ENCODE assay signal across 10 cellular contexts in genomic region chr1:113860891-113861290, GRCh38. TPM values are rescaled to one million over a fixed set of nuclear protein-coding genes. Genes with fewer than 3 reads are reported as not detected.
DNase-seq lines count a peak whose midpoint lies in the region; ATAC-seq, FAIRE-seq and TF ChIP-seq lines count a peak whose summit lies in the region.
"Had no signal": no experiment of that assay in that cellular context is flagged by ENCODE, and none has a peak within 500 bp of the region (broad histone marks: within the 10 kb centered on the region; RNA-seq: fewer than 3 reads in every experiment).

No MANE protein-coding gene starts in this region.

- H3K9me3 ChIP-seq in PC-9 (ENCODE audit: insufficient read depth, low read depth) (no peaks in the 10 kb centered on the region), osteoblast (ENCODE audit: low read depth, low read length) (no peaks in the 10 kb centered on the region), pancreas (no peaks in the 10 kb centered on the region)

- FAIRE-seq in pancreas (lab: Jason Lieb, UNC), result no peak

- H3K4me2 ChIP-seq in PC-9 (no peak overlapping the region), osteoblast (ENCODE audit: insufficient read depth, low read length) (peak overlapping the region; percentile 73)

- H3K36me3 ChIP-seq in PC-9 (ENCODE audit: low read depth) (no peaks in the 10 kb centered on the region), osteoblast (ENCODE audit: insufficient read depth, low read length) (no peaks in the 10 kb centered on the region), pancreas (no peaks in the 10 kb centered on the region)

- H4K20me1 ChIP-seq in PC-9 (ENCODE audit: insufficient read depth) (no peaks in the 10 kb centered on the region), osteoblast (ENCODE audit: insufficient read depth, low read length) (no peaks in the 10 kb centered on the region)

- no peak overlapping the region for H3K27ac ChIP-seq in PC-9
- peak overlapping the region; percentile 92 for H3K27ac ChIP-seq in osteoblast (ENCODE audit: low read depth, low read length)
- no peak overlapping the region for H3K27ac ChIP-seq in pancreas

- no peak for TF ChIP-seq CTCF in PC-9 (conservative IDR thresholded peaks at IDR 0.05)
- TF ChIP-seq CTCF in osteoblast (IDR thresholded peaks at IDR 0.05; ENCODE audit: extremely low read depth, low read depth, low read length), result no peak
- TF ChIP-seq CTCF in pancreas (IDR thresholded peaks at IDR 0.05), result no peak

- CTCF ChIA-PET in PC-9 (lab: Charles Lee), result interaction anchor here (0.6 kb wide), 1 partner anchor 794 kb away, joined by 3 read pairs; no protein-coding TSS in a partner anchor

- intact Hi-C loops in PC-9 (cut with micrococcal nuclease; ENCODE audit: unreplicated experiment) (no loop called here), pancreas (cut with DNase I) (no loop called here)

- H3K4me1 ChIP-seq in PC-9 (replicated peaks; ENCODE audit: insufficient read depth) (no peaks in the 10 kb centered on the region), osteoblast (ENCODE audit: insufficient read depth, low read length) (peaks cover 21% of the 10 kb centered on the region), pancreas (no peaks in the 10 kb centered on the region)

- H3K79me2 ChIP-seq in PC-9 (ENCODE audit: low read depth), result no peaks in the 10 kb centered on the region
- no peaks in the 10 kb centered on the region for H3K79me2 ChIP-seq in osteoblast (ENCODE audit: insufficient read depth, low read length)

- H3K4me3 ChIP-seq in PC-9 (no peak overlapping the region), osteoblast (ENCODE audit: insufficient read depth, low read length) (peak overlapping the region; percentile 3), pancreas (no peak overlapping the region)

- H2AFZ ChIP-seq in PC-9, result peak overlapping the region; percentile 5
- peak overlapping the region; percentile 56 for H2AFZ ChIP-seq in osteoblast (ENCODE audit: low read length)

- H3K27me3 ChIP-seq in PC-9 (ENCODE audit: insufficient read depth, low read depth) (no peaks in the 10 kb centered on the region), osteoblast (ENCODE audit: insufficient read depth, low read length) (no peaks in the 10 kb centered on the region), pancreas (no peaks in the 10 kb centered on the region)

- ATAC-seq in pancreas, result no peak
- ATAC-seq: esophagus mucosa had no signal

- POLR2A ChIA-PET in PC-9 (lab: Charles Lee; ENCODE audit: unreplicated experiment), result no interaction called here

- H3F3A ChIP-seq in PC-9 (ENCODE audit: insufficient read depth, low read depth), result no peaks in the 10 kb centered on the region

- no TSS peak for BruUV-seq in PC-9 (replicated peaks; lab: Mats Ljungman, UMichigan)

- WGBS in pancreas, 2 donors, result 78 to 81% methylated on average over 3 of the region's 3 CpGs

- H3K9me2 ChIP-seq in PC-9 (ENCODE audit: insufficient read depth), result no peaks in the 10 kb centered on the region

- DNase-seq in GM03348 (ENCODE audit: low spot score) (peak; percentile 68), PC-9 (no peak), dedifferentiated amniotic fluid mesenchymal stem cell (ENCODE audit: extremely low spot score) (peak; percentile 72), osteoblast (ENCODE audit: insufficient read length, low spot score, missing footprints) (no peak), HuH-7 (ENCODE audit: low spot score) (no peak), pancreas (no peak), DMS114 treated with DMSO at 0.1 percent for 48 hours (lab: John Stamatoyannopoulos, UW; ENCODE audit: unreplicated experiment) (no peak), COR-L47 (lab: John Stamatoyannopoulos, UW) (no peak)
- DNase-seq: NCI-H82 had no signal

RNA-seq across cellular contexts. Expression of gene PTPN22, which starts 10.6 kb away (rescaled TPM):
- total RNA-seq in PC-9 (2021) (0.11 TPM in 1 of 2 replicates, not detected in the other), osteoblast (1.1 and 1.8 TPM in 2 replicates), pancreas (1 to 10 TPM in 4 of 6 donors, under 1 TPM in 2; 0.75 to 2.3 (median 1.2) TPM)
- 1 to 10 TPM in 1 of 2 donors, under 1 TPM in 1; 0.57 to 1.2 TPM for polyA plus RNA-seq in pancreas

RNA-seq across cellular contexts. Expression of gene BCL2L15, which starts 26.5 kb away (rescaled TPM):
- total RNA-seq in PC-9 (2021) (0.15 TPM in 1 of 2 replicates, not detected in the other), osteoblast (0.29 and 0.36 TPM in 2 replicates), pancreas (10 to 100 TPM; 13.9 to 25.8 (median 16.2) TPM)
- polyA plus RNA-seq in pancreas, result 10 to 100 TPM in 1 of 2 donors, 1 to 10 TPM in 1; 4.9 to 13.6 TPM

RNA-seq across cellular contexts. Expression of gene AP4B1, which starts 43.7 kb away (rescaled TPM):
- total RNA-seq in PC-9 (2021), result 10.0 and 11.7 TPM in 2 replicates
- 14.1 and 15.9 TPM in 2 replicates for total RNA-seq in osteoblast
- 10 to 100 TPM in 5 of 6 donors, 1 to 10 TPM in 1; 8.2 to 16.4 (median 11.8) TPM for total RNA-seq in pancreas
- 10 to 100 TPM; 17.4 to 37.5 TPM for polyA plus RNA-seq in pancreas

RNA-seq across cellular contexts. Expression of gene DCLRE1B, which starts 44.2 kb away (rescaled TPM):
- total RNA-seq in PC-9 (2021) (10.1 and 11.2 TPM in 2 replicates), osteoblast (3.6 and 4.7 TPM in 2 replicates), pancreas (1 to 10 TPM in 5 of 6 donors, under 1 TPM in 1; 0.71 to 2.7 (median 1.5) TPM)
- 1 to 10 TPM in 1 of 2 donors, under 1 TPM in 1; 0.68 to 1.2 TPM for polyA plus RNA-seq in pancreas

RNA-seq across cellular contexts. Expression of gene RSBN1, which starts 48.6 kb away (rescaled TPM):
- total RNA-seq in PC-9 (2021) (11.3 and 12.3 TPM in 2 replicates), osteoblast (14.5 and 15.3 TPM in 2 replicates), pancreas (10 to 100 TPM in 5 of 6 donors, 1 to 10 TPM in 1; 9.6 to 13.6 (median 10.5) TPM)
- 1 to 10 TPM; 3.5 to 5.6 TPM for polyA plus RNA-seq in pancreas

Comparison
In these comparisons a context has a peak if more than half of its experiments do, and no peak if none do; other contexts are left out.
1. DNase-seq: peak in GM03348 (single experiment) and dedifferentiated amniotic fluid mesenchymal stem cell (single experiment); none in PC-9 (0 of 2), osteoblast (single experiment), HuH-7 (single experiment), pancreas (0 of 6), DMS114 treated with DMSO at 0.1 percent for 48 hours (single experiment) and COR-L47 (single experiment).
2. RNA of gene BCL2L15, which starts 26.5 kb away (total RNA-seq): 13.9 to 25.8 TPM in pancreas; 0.29 to 0.36 TPM in osteoblast and 0.15 TPM in PC-9; every median in the first group is over 10 times any median in the second.